ENCODE assay signal across 22 cellular contexts in the genomic region with DNA sequence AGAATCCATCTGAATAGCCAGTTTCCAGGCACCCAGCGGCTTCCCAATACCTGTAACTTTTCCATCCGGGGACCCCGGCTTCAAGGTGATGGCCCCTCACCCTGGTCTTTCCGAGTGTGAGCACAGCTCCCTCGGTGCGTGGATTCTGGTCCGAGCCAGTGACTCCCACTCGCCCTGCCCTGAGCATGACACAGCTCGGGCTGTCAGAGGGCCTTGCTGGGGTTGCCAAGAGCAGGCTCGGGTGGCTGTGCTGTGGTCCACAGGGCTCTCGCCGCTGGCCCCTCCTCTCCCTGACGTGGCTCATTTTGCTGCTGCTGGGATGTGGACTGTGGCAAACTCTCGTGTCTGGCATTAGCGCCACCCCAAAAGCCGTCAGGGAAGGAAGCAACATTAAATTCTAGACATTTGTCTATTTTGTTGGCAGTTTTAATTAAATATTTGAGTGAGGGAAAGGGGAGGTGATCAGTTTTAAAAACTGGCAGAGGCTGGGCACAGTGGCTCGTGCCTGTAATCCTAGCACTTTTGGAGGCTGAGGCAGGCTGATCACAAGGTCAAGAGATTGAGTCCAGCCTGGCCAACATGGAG. TPM values are rescaled to one million over a fixed set of nuclear protein-coding genes. Genes with fewer than 3 reads are reported as not detected.
DNase-seq lines count a peak whose midpoint lies in the region; ATAC-seq, FAIRE-seq and TF ChIP-seq lines count a peak whose summit lies in the region.
"Had no signal": no experiment of that assay in that cellular context is flagged by ENCODE, and none has a peak within 500 bp of the region (broad histone marks: within the 10 kb centered on the region; RNA-seq: fewer than 3 reads in every experiment).

No MANE protein-coding gene starts in this region.

- H3K27me3 ChIP-seq in H7 (ENCODE audit: control insufficient read depth, insufficient read depth, low read length) (no peaks in the 10 kb centered on the region), lower lobe of right lung (ENCODE audit: low read depth) (no peaks in the 10 kb centered on the region)

- intact Hi-C loops in kidney (cut with DNase I) (no loop called here), sciatic nerve (cut with DNase I) (no loop called here), lower lobe of right lung (cut with DNase I) (no loop called here)

- H3K36me3 ChIP-seq in H7 (replicated peaks; ENCODE audit: control insufficient read depth, insufficient read depth, low read length) (no peaks in the 10 kb centered on the region; the same call in 1 of the 2 replicates), kidney (ENCODE audit: control insufficient read depth in 1 of 2, insufficient read depth in 2 of 2, low read length in 2 of 2) (peaks cover 2 to 3% of the 10 kb centered on the region in 2 donors), lower lobe of right lung (peaks cover 3% of the 10 kb centered on the region)

- DNase-seq in activated effector memory CD4-positive, alpha-beta T cell treated with anti-CD3 and anti-CD28 coated beads, Interleukin-2, amount 50 U/mL, for 16 hours, result peak; percentile 50
- no peak for DNase-seq in activated effector memory CD4-positive, alpha-beta T cell treated with Interleukin-2 at 50 U/mL for 16 hours
- DNase-seq in H7 (peak; percentile 39), kidney (peak; percentile 57), sciatic nerve (ENCODE audit: low spot score) (peak; percentile 40), lower lobe of right lung (no peak), hypothalamus (lab: John Stamatoyannopoulos, UW) (no peak)
- DNase-seq in stimulated activated CD4-positive, alpha-beta T cell treated with anti-CD3 and anti-CD28 coated beads, Interleukin-1b, Interleukin-23, amount 100 ng/mL, for 48 hours, result no peak
- DNase-seq: AML-193, Caco-2, DMS53, IMR-90, NCI-H146, NCI-H2107, NCI-H345, NCI-H526 treated with DMSO at 0.1 percent for 48 hours, OCI-M1 had no signal

- no peak for FAIRE-seq in kidney (lab: Jason Lieb, UNC)
- FAIRE-seq: GM12878, GM19239 had no signal

- no peaks in the 10 kb centered on the region for H3K4me1 ChIP-seq in kidney (ENCODE audit: control insufficient read depth in 1 of 2, insufficient read depth in 1 of 2, low read depth in 1 of 2, low read length in 2 of 2)
- peaks cover 8% of the 10 kb centered on the region for H3K4me1 ChIP-seq in lower lobe of right lung
- H3K4me1 ChIP-seq: Caco-2 had no signal

- H3K4me3 ChIP-seq in H7 (ENCODE audit: insufficient read depth, low read depth, low read length) (no peak overlapping the region), kidney (ENCODE audit: low read length in 2 of 2) (no peak overlapping the region), lower lobe of right lung (no peak overlapping the region)
- H3K4me3 ChIP-seq: GM12878 had no signal

- H3K27ac ChIP-seq in kidney (ENCODE audit: low read depth in 2 of 2, low read length in 2 of 2) (no peak overlapping the region), lower lobe of right lung (no peak overlapping the region)
- H3K27ac ChIP-seq: RWPE1 had no signal

- no peak overlapping the region for H3K9ac ChIP-seq in kidney (ENCODE audit: low read length in 2 of 2)

- ATAC-seq in sciatic nerve (no peak), lower lobe of right lung (no peak)
- ATAC-seq: GM12878, HCT116 had no signal

- TF ChIP-seq CTCF in kidney (IDR thresholded peaks at IDR 0.05; ENCODE audit: borderline replicate concordance, extremely low read depth, insufficient read depth), result no peak
- TF ChIP-seq CTCF in lower lobe of right lung (IDR thresholded peaks at IDR 0.05), result no peak

- H3K9me3 ChIP-seq in kidney (ENCODE audit: control insufficient read depth in 1 of 2, low read length in 2 of 2) (no peaks in the 10 kb centered on the region), lower lobe of right lung (no peaks in the 10 kb centered on the region)
- H3K9me3 ChIP-seq: Caco-2 had no signal

RNA-seq across cellular contexts. Expression of gene ESPNL, which starts 5.6 kb away (rescaled TPM):
- total RNA-seq in H7 (2014; rRNA removed; shearing (Covaris generic)), result 0.81 and 1.5 TPM in 2 replicates
- total RNA-seq in kidney (2.7 TPM), sciatic nerve (not detected), lower lobe of right lung (0.09 TPM)
- 0.28 TPM for polyA plus RNA-seq in kidney (ENCODE audit: insufficient read depth, low read depth, low replicate concordance)
- total RNA-seq: Caco-2 had no signal

RNA-seq across cellular contexts. Expression of gene SCLY, which starts 33.7 kb away (rescaled TPM):
- 50.6 and 53.0 TPM in 2 replicates for total RNA-seq in H7 (2014; rRNA removed; shearing (Covaris generic))
- total RNA-seq in kidney (18.3 TPM), sciatic nerve (15.1 TPM), lower lobe of right lung (12.4 TPM)
- 21.9 TPM for polyA plus RNA-seq in kidney (ENCODE audit: insufficient read depth, low read depth, low replicate concordance)

RNA-seq across cellular contexts. Expression of gene KLHL30, which starts 43.9 kb away (rescaled TPM):
- total RNA-seq in H7 (2014; rRNA removed; shearing (Covaris generic)), result 0.04 and 0.10 TPM in 2 replicates
- total RNA-seq in kidney, result 5.7 TPM
- 0.24 TPM for polyA plus RNA-seq in kidney (ENCODE audit: insufficient read depth, low read depth, low replicate concordance)
- 1.1 TPM for total RNA-seq in sciatic nerve
- total RNA-seq in lower lobe of right lung, result 0.71 TPM
- total RNA-seq: A673, GM12878 had no signal

Comparison
In these comparisons a context has a peak if more than half of its experiments do, and no peak if none do; other contexts are left out.
1. DNase-seq: peak in activated effector memory CD4-positive, alpha-beta T cell treated with anti-CD3 and anti-CD28 coated beads, Interleukin-2, amount 50 U/mL, for 16 hours (single experiment), H7 (single experiment), kidney (single experiment) and sciatic nerve (single experiment); none in activated effector memory CD4-positive, alpha-beta T cell treated with Interleukin-2 at 50 U/mL for 16 hours (single experiment), stimulated activated CD4-positive, alpha-beta T cell treated with anti-CD3 and anti-CD28 coated beads, Interleukin-1b, Interleukin-23, amount 100 ng/mL, for 48 hours (single experiment), lower lobe of right lung (single experiment) and hypothalamus (0 of 51).